In the genomic region with DNA sequence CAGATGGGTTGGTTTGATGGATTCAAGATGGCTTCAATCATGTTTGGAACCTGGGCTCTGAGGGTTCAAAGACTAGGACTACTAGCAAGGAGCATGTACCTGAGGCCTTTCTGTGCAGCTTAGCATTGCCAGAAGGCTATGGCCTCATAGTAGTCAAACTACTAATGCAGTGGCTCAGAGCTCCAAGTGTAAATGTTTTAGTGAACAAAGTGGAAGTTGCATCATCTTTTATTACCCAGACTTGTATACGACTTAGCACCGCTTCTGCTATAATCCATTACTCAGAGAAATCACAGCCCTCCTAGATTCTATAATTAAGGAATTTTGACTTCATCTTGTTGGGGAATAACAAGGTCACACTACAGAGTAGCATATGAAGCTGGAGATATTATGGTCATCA, we compare ENCODE assay signal across 1 cellular context.
TF ChIP-seq lines count a peak whose summit lies in the region.

No MANE protein-coding gene starts in this region.

TF ChIP-seq in GM23338, 12 proteins besides CTCF, POLR2A, EP300 and RAD21 (continued from another document):
- TF ChIP-seq POLR2AphosphoS5 (IDR thresholded peaks at IDR 0.05; ENCODE audit: low read depth) (no peak), NANOG (IDR thresholded peaks at IDR 0.05; ENCODE audit: borderline replicate concordance) (no peak), STAT1 (IDR thresholded peaks at IDR 0.05; ENCODE audit: unreplicated experiment) (no peak), ZNF462 (CRISPR knock-in tag; IDR thresholded peaks at IDR 0.05) (no peak)
